15 cellular contexts compared by ENCODE assay signal in the genomic region with DNA sequence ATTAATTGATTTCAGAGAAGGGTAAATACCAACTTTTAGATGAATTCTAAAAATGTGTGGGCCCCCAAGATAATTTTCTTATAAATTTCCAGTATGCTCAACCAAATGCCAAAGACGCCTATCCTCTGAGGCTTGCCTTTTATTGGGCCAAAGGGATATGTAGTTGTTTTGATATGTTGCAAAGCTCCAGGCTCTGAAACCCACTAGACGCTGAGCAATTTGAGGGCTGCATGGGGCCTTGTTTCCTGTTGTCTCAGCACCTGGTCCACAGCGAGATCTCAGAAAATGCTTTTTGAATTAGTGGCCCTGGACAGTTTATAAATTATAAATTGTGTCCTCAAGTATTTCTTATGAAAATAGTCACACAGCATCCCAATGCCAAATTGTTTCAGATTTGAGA.
"Had no signal": no experiment of that assay in that cellular context is flagged by ENCODE, and none has a peak within 500 bp of the region (broad histone marks: within the 10 kb centered on the region; RNA-seq: fewer than 3 reads in every experiment).

No MANE protein-coding gene starts in this region.

- H3K4me3 Mint-ChIP-seq: endodermal cell, mesothelial cell of epicardium, type B pancreatic cell had no signal

- H3K27me3 ChIP-seq: ascending aorta, gastroesophageal sphincter had no signal

- H3K4me1 ChIP-seq: ascending aorta, gastroesophageal sphincter, parathyroid adenoma had no signal

- H3K36me3 Mint-ChIP-seq: mesothelial cell of epicardium, type B pancreatic cell had no signal

- DNase-seq: activated CD4-positive, alpha-beta T cell treated with anti-CD3 and anti-CD28 coated beads, Interleukin-2, amount 50 U/mL, for 1 hour; activated CD8-positive, alpha-beta memory T cell treated with anti-CD3 and anti-CD28 coated beads for 24 hours; activated naive CD4-positive, alpha-beta T cell; endodermal cell; islet precursor cell; retina; stimulated activated naive CD8-positive, alpha-beta T cell treated with anti-CD3 and anti-CD28 coated beads, Interleukin-15, Interleukin-2, amounts not matched to agents 100 U/mL and 50 U/mL, for 24 hours had no signal

- H3K79me2 ChIP-seq: parathyroid adenoma had no signal

- H2AFZ ChIP-seq: parathyroid adenoma had no signal

- H3K27me3 Mint-ChIP-seq: type B pancreatic cell had no signal

- H3K36me3 ChIP-seq: ascending aorta, gastroesophageal sphincter had no signal

- H3K9me3 ChIP-seq: ascending aorta, gastroesophageal sphincter had no signal

- H3K4me3 ChIP-seq: ascending aorta, gastroesophageal sphincter, lung, skin epidermis had no signal

- H3K9me3 Mint-ChIP-seq: endodermal cell, mesothelial cell of epicardium had no signal

- H3K27ac ChIP-seq: ascending aorta, gastroesophageal sphincter, parathyroid adenoma, skin epidermis had no signal

- H3K27ac Mint-ChIP-seq: endodermal cell, type B pancreatic cell had no signal

- H3K9ac ChIP-seq: parathyroid adenoma had no signal

- ATAC-seq: activated CD4-positive, CD25-positive, alpha-beta regulatory T cell treated with anti-CD3 and anti-CD28 coated beads, Interleukin-2, amount 50 U/mL, for 24 hours; gastroesophageal sphincter; stimulated activated naive CD8-positive, alpha-beta T cell treated with anti-CD3 and anti-CD28 coated beads, Interleukin-15, Interleukin-2, amounts not matched to agents 100 U/mL and 50 U/mL, for 24 hours had no signal
